ENCODE assay signal across 1 cellular context in the genomic region with DNA sequence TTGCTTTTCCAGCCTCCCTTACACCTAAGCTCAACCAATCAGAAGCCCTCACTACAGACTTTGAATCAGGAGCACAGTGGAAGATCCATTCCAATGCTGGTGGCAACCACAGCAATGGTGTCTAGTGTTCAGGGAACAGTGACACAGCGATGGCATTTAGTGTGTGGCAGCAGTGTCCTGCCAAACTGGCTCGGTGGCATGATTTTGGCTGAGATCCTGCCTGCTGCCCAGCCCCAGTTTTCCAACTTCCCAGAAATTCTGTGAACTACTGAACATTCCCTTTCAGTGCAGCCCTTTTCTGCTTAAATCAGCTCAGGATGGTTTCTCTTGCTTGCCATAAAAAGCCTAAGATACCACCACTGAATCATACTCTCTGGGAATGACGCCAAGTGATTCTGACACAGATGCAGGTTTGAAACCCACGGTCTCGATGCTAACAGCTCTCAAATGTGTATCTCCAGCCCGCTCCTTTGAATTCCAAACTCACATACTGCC.
TF ChIP-seq lines count a peak whose summit lies in the region.

No MANE protein-coding gene starts in this region.

TF ChIP-seq in SK-N-SH, 30 proteins besides CTCF, POLR2A, EP300 and RAD21 (continued from another document):
- peak; percentile 65; the same call in 1 of the 2 replicates for TF ChIP-seq SIN3A (IDR thresholded peaks at IDR 0.05; ENCODE audit: borderline replicate concordance, low read depth, low read length)
- TF ChIP-seq TCF12 (IDR thresholded peaks at IDR 0.05), result peak; percentile 71
- TF ChIP-seq, protein P1, sequence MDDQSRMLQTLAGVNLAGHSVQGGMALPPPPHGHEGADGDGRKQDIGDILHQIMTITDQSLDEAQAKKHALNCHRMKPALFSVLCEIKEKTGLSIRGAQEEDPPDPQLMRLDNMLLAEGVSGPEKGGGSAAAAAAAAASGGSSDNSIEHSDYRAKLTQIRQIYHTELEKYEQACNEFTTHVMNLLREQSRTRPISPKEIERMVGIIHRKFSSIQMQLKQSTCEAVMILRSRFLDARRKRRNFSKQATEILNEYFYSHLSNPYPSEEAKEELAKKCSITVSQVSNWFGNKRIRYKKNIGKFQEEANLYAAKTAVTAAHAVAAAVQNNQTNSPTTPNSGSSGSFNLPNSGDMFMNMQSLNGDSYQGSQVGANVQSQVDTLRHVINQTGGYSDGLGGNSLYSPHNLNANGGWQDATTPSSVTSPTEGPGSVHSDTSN (IDR thresholded peaks at IDR 0.05), result peak; percentile 58
- TF ChIP-seq TEAD4 (IDR thresholded peaks at IDR 0.05; ENCODE audit: borderline replicate concordance, insufficient read depth), result no peak
- peak; percentile 69 for TF ChIP-seq FOSL2 (IDR thresholded peaks at IDR 0.05; ENCODE audit: borderline replicate concordance, low read depth)
- peak; percentile 57; the same call in 1 of the 2 replicates for TF ChIP-seq JUND (IDR thresholded peaks at IDR 0.05)
- TF ChIP-seq RCOR1 (IDR thresholded peaks at IDR 0.05; ENCODE audit: low read length), result peak; percentile 36; the same call in 1 of the 2 replicates
